Comparison of ENCODE assay signal across 28 cellular contexts in the genomic region with DNA sequence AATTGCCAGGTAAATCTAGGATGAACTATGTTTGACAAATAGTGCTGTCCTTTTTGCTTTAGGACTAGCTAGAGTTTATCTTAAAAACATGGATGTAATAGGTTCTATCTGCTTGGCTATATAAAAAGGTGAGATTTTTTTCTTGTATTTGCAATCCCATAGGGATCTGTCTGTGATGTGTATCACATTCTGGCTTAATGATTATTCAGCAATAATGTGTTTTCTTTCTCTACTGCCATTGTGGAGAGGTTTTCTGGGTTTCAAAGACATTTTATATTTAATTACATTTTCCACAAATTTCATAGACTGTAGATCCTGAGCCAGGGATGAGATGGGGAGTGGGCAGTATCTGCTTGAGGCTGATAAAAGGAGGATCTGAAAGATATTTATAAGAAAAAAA.
"Had no signal": no experiment of that assay in that cellular context is flagged by ENCODE, and none has a peak within 500 bp of the region (broad histone marks: within the 10 kb centered on the region; RNA-seq: fewer than 3 reads in every experiment).

No MANE protein-coding gene starts in this region.

- H3K27ac ChIP-seq: stomach, suprapubic skin, testis, thoracic aorta, thyroid gland, tibial artery, tibial nerve, transverse colon, upper lobe of left lung, upper lobe of right lung, uterus, vagina had no signal

- H3K4me1 ChIP-seq: stomach, suprapubic skin, testis, thyroid gland, tibial artery, tibial nerve, transverse colon, upper lobe of left lung, upper lobe of right lung, uterus, vagina had no signal

- ATAC-seq: stimulated activated effector memory CD8-positive, alpha-beta T cell treated with anti-CD3 and anti-CD28 coated beads, Interleukin-12 subunit alpha, Interleukin-12 subunit beta, amount 100 ng/mL, for 72 hours; stimulated activated memory B cell treated with anti-CD40 and anti-IgM and Interleukin-4, amounts not matched to agents 10 μg/mL and 1 μg/mL and 100 μg/mL, for 72 hours; stimulated activated naive B cell treated with anti-CD40 and anti-IgM and Interleukin-4, amounts not matched to agents 10 μg/mL and 1 μg/mL and 100 μg/mL, for 72 hours; stimulated activated naive CD8-positive, alpha-beta T cell treated with anti-CD3 and anti-CD28 coated beads, Interleukin-15, amount 100 ng/mL, for 72 hours; stimulated activated naive CD8-positive, alpha-beta T cell treated with anti-CD3 and anti-CD28 coated beads, Interleukin-15, Interleukin-2, amounts not matched to agents 100 U/mL and 50 U/mL, for 24 hours; upper lobe of right lung had no signal

- H3K27me3 ChIP-seq: stomach, suprapubic skin, testis, thyroid gland, tibial artery, tibial nerve, transverse colon, upper lobe of left lung, upper lobe of right lung, uterus, vagina had no signal

- H3K36me3 ChIP-seq: stomach, suprapubic skin, thoracic aorta, thyroid gland, tibial artery, tibial nerve, transverse colon, upper lobe of left lung, upper lobe of right lung, uterus, vagina had no signal

- H3K4me3 ChIP-seq: stomach, suprapubic skin, testis, thoracic aorta, thyroid gland, tibial artery, tibial nerve, transverse colon, upper lobe of left lung, upper lobe of right lung, uterus, vagina had no signal

- FAIRE-seq: urothelium cell line had no signal

- H3K9me3 ChIP-seq: stomach, suprapubic skin, testis, thoracic aorta, thyroid gland, tibial artery, transverse colon, upper lobe of left lung, upper lobe of right lung, uterus, vagina had no signal

- DNase-seq: stimulated activated CD4-positive, alpha-beta T cell treated with anti-CD3 and anti-CD28 coated beads, Interleukin-2, amount 100 ng/mL, for 24 hours; stimulated activated CD4-positive, alpha-beta T cell treated with anti-CD3 and anti-CD28 coated beads, Interleukin-2, amount 100 ng/mL, for 48 hours; stimulated activated CD4-positive, alpha-beta T cell treated with anti-CD3 and anti-CD28 coated beads, Interleukin-4, amount 100 ng/mL, for 1 hour; stimulated activated CD4-positive, alpha-beta T cell treated with anti-CD3 and anti-CD28 coated beads, Interleukin-4, amount 100 ng/mL, for 24 hours; stimulated activated CD4-positive, alpha-beta T cell treated with anti-CD3 and anti-CD28 coated beads, Interleukin-4, amount 100 ng/mL, for 4 hours; stimulated activated CD8-positive, alpha-beta memory T cell treated with anti-CD3 and anti-CD28 coated beads, Interleukin-4, amount 100 ng/mL, for 48 hours; stimulated activated naive B cell treated with anti-CD40 and anti-IgM and Interleukin-4, amounts not matched to agents 10 μg/mL and 1 μg/mL and 100 μg/mL, for 72 hours; stimulated activated naive CD4-positive, alpha-beta T cell; stimulated activated naive CD4-positive, alpha-beta T cell treated with Interleukin-2 at 50 U/mL for 16 hours; stimulated activated naive CD8-positive, alpha-beta T cell treated with anti-CD3 and anti-CD28 coated beads, Interleukin-15, amount 100 ng/mL, for 72 hours; stimulated activated naive CD8-positive, alpha-beta T cell treated with anti-CD3 and anti-CD28 coated beads, Interleukin-15, Interleukin-2, amounts not matched to agents 100 U/mL and 50 U/mL, for 24 hours; stomach; substantia nigra; testis; thyroid gland; tibial artery; transverse colon; trophoblast cell; upper lobe of left lung; upper lobe of right lung; uterus had no signal
